Comparison of ENCODE assay signal across 13 cellular contexts in the genomic region with DNA sequence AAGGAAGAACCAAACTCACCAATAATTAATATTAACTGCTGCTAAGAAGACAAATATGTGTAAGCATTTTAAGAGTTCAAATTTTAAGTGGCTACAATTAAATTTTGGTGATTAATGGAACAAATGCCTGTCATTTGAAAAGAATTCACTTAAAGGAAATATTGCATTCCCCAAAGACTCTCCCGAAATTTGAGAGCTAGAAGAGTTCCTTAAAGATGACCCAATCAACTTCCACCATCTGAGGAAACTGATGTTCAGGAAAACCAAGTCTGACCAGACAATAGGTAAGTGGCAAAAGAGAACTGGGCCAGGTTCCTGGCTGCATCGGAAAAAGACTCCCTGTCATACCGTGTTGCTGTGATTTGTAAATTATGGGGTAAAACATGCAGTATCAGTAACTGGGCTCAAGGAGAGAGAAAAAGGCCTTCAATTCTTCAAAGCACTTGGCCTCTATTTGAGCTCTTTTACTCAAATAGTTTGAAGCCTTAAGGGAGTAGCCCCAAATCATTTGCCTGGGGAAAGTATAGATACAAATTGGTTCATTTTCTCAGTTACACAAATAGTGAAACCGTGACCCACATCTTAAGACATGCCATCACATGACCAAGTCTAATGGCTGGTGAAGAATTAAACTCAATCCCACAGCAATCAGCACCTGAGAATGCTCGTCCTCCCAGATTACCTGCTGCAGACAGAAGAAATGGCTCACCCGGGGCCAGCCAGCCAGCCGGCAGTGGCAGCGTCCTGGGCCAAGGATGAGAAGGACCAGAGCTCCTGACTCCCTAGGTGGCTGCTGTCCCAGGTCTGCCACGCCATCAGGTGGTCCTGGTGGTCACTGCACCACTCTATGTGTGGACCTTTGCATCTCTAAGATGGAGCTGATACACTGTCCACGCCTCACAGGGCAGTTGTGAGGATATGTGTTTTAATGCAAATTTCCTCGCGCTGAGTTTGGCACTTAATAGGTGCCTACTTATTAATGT.
DNase-seq lines count a peak whose midpoint lies in the region; FAIRE-seq and TF ChIP-seq lines count a peak whose summit lies in the region.
"Had no signal": no experiment of that assay in that cellular context is flagged by ENCODE, and none has a peak within 500 bp of the region (broad histone marks: within the 10 kb centered on the region; RNA-seq: fewer than 3 reads in every experiment).

No MANE protein-coding gene starts in this region.

- H3K36me3 Mint-ChIP-seq in activated CD4-positive, alpha-beta T cell treated with anti-CD3 and anti-CD28 coated beads, Interleukin-2, amount 10 ng/mL, durations not matched to agents 7 days and 5 days (ENCODE audit: low read depth): no peaks in the 10 kb centered on the region

- no peak overlapping the region for H3K4me3 Mint-ChIP-seq in activated CD4-positive, alpha-beta T cell treated with anti-CD3 and anti-CD28 coated beads, Interleukin-2, amount 10 ng/mL, durations not matched to agents 7 days and 5 days
- H3K4me3 Mint-ChIP-seq: central memory CD8-positive, alpha-beta T cell had no signal

- no peak for TF ChIP-seq EP300 in Ishikawa (IDR thresholded peaks at IDR 0.05; ENCODE audit: borderline replicate concordance)
- TF ChIP-seq EP300 in H1 (IDR thresholded peaks at IDR 0.05; ENCODE audit: borderline replicate concordance in 1 of 2, low read depth in 2 of 2, low read length in 2 of 2): no peak

- DNase-seq in NCI-H146 (lab: John Stamatoyannopoulos, UW) (peak; percentile 22), NCI-H146 treated with DMSO at 0.1 percent for 48 hours (lab: John Stamatoyannopoulos, UW; ENCODE audit: unreplicated experiment) (no peak), H1 (ENCODE audit: low read depth in 1 of 2, low spot score in 2 of 2) (peak in 1 of 2 experiments; percentile 63), retina (peak; percentile 52), GOT3 (lab: John Stamatoyannopoulos, UW) (no peak), COLO668 (lab: John Stamatoyannopoulos, UW; ENCODE audit: unreplicated experiment) (no peak)
- DNase-seq in activated CD4-positive, alpha-beta T cell treated with anti-CD3 and anti-CD28 coated beads, Interleukin-2, amount 10 ng/mL, durations not matched to agents 7 days and 5 days: no peak
- DNase-seq: GDM1, Peyer's patch had no signal

- H2BK120ac ChIP-seq in H1 (replicated peaks; ENCODE audit: low read depth, low read length): no peak overlapping the region

- no peak overlapping the region for H4K5ac ChIP-seq in H1 (ENCODE audit: insufficient read length, low read depth, low read length)

- no peak overlapping the region for H3K4ac ChIP-seq in H1 (replicated peaks; ENCODE audit: insufficient read length, low read depth, low read length)

- no peak overlapping the region for H4K91ac ChIP-seq in H1 (replicated peaks; ENCODE audit: insufficient read length, low read length)

- no peak overlapping the region for H2BK15ac ChIP-seq in H1 (ENCODE audit: low read length)

- POLR2A ChIA-PET in H1 (lab: Charles Lee; ENCODE audit: partially characterized antibody): interaction anchor here (0.6 kb wide), 2 partner anchors 121 to 384 kb away, joined by 3 read pairs; no protein-coding TSS in a partner anchor
- POLR2A ChIA-PET in activated CD4-positive, alpha-beta T cell treated with anti-CD3 and anti-CD28 coated beads, Interleukin-2, amount 10 ng/mL, durations not matched to agents 7 days and 5 days (lab: Charles Lee): no interaction called here

- H3K23ac ChIP-seq in H1 (ENCODE audit: insufficient read length): no peak overlapping the region

- H3K4me3 ChIP-seq in H1 (ENCODE audit: extremely low read depth in 1 of 4, insufficient read depth in 2 of 4, low read depth in 3 of 4, low read length in 4 of 4): no peak overlapping the region
- H3K4me3 ChIP-seq: lung, Peyer's patch had no signal

- no peaks in the 10 kb centered on the region for H3K36me3 ChIP-seq in H1 (ENCODE audit: control insufficient read depth in 2 of 4, insufficient read depth in 4 of 4, low read length in 3 of 4)

- peak; percentile 81 to 88 (median 86) for TF ChIP-seq CTCF in H1 (IDR thresholded peaks at IDR 0.05; ENCODE audit: control extremely low read depth in 1 of 3, insufficient read depth in 1 of 3, low read depth in 1 of 3, low read length in 3 of 3)

- no peak overlapping the region for H3K18ac ChIP-seq in H1 (ENCODE audit: extremely low read depth, low read length)

- no peaks in the 10 kb centered on the region for H3K23me2 ChIP-seq in H1 (ENCODE audit: low read depth, low read length)

- no peaks in the 10 kb centered on the region for H3K79me1 ChIP-seq in H1 (ENCODE audit: low read depth, low read length)

- peaks cover 0 to 2% (median 0%) of the 10 kb centered on the region in 4 experiments; a peak in 3 of 7 replicates for H3K4me1 ChIP-seq in H1 (replicated peaks in 1 of 4; ENCODE audit: control insufficient read depth in 3 of 4, insufficient read depth in 4 of 4, low read length in 3 of 4)
- H3K4me1 ChIP-seq: Peyer's patch had no signal

- H3K9ac ChIP-seq in H1 (replicated peaks in 1 of 4; ENCODE audit: extremely low read depth in 1 of 4, low read depth in 3 of 4, low read length in 3 of 4): no peak overlapping the region

- no peak for TF ChIP-seq POLR2A in H1 (IDR thresholded peaks at IDR 0.05; ENCODE audit: control extremely low read depth in 1 of 2, low read depth in 2 of 2, low read length in 2 of 2)

- H4K20me1 ChIP-seq in H1 (replicated peaks in 1 of 2; ENCODE audit: control insufficient read depth in 1 of 2, insufficient read depth in 2 of 2, low read length in 2 of 2): no peaks in the 10 kb centered on the region

- H3K27me3 Mint-ChIP-seq in activated CD4-positive, alpha-beta T cell treated with anti-CD3 and anti-CD28 coated beads, Interleukin-2, amount 10 ng/mL, durations not matched to agents 7 days and 5 days: no peaks in the 10 kb centered on the region
- H3K27me3 Mint-ChIP-seq: central memory CD8-positive, alpha-beta T cell had no signal

- H3K9me3 Mint-ChIP-seq in activated CD4-positive, alpha-beta T cell treated with anti-CD3 and anti-CD28 coated beads, Interleukin-2, amount 10 ng/mL, durations not matched to agents 7 days and 5 days: no peaks in the 10 kb centered on the region
- H3K9me3 Mint-ChIP-seq: central memory CD8-positive, alpha-beta T cell had no signal

- no peak overlapping the region for H2AFZ ChIP-seq in H1 (ENCODE audit: low read length)

- peak; percentile 55 for FAIRE-seq in H1 (lab: Jason Lieb, UNC)

- no peak overlapping the region for H2BK20ac ChIP-seq in H1 (ENCODE audit: low read length)

- no peaks in the 10 kb centered on the region for H3K79me2 ChIP-seq in H1 (ENCODE audit: control insufficient read depth in 1 of 2, insufficient read depth in 2 of 2, low read length in 2 of 2)

- no peaks in the 10 kb centered on the region; a peak in 2 of 7 replicates for H3K27me3 ChIP-seq in H1 (replicated peaks in 1 of 4; ENCODE audit: control insufficient read depth in 3 of 4, extremely low read depth in 1 of 4, insufficient read depth in 3 of 4, low read length in 3 of 4)
- H3K27me3 ChIP-seq: Peyer's patch had no signal

- H3K27ac ChIP-seq in H1 (ENCODE audit: low read depth, low read length): no peak overlapping the region
- H3K27ac ChIP-seq: HL-60, Peyer's patch had no signal

- CTCF ChIA-PET in H1 (lab: Charles Lee; ENCODE audit: partially characterized antibody): interaction anchor here (0.6 to 4.2 kb wide), 66 partner anchors 9 to 389 kb away, joined by 3 to 21 read pairs (median 4); no protein-coding TSS in a partner anchor
- CTCF ChIA-PET in activated CD4-positive, alpha-beta T cell treated with anti-CD3 and anti-CD28 coated beads, Interleukin-2, amount 10 ng/mL, durations not matched to agents 7 days and 5 days (lab: Charles Lee): no interaction called here

- H3K27ac Mint-ChIP-seq in activated CD4-positive, alpha-beta T cell treated with anti-CD3 and anti-CD28 coated beads, Interleukin-2, amount 10 ng/mL, durations not matched to agents 7 days and 5 days: no peak overlapping the region

- no peak overlapping the region for H4K8ac ChIP-seq in H1 (ENCODE audit: extremely low read depth, insufficient read depth, low read length)

- H2BK12ac ChIP-seq in H1 (ENCODE audit: low read depth, low read length): no peak overlapping the region

- TF ChIP-seq RAD21 in Ishikawa (IDR thresholded peaks at IDR 0.05; ENCODE audit: low read depth) (peak; percentile 36; the same call in 1 of the 2 replicates), H1 (IDR thresholded peaks at IDR 0.05 in 1 of 2, conservative IDR thresholded peaks at IDR 0.05 in 1 of 2; ENCODE audit: low read depth in 2 of 2, low read length in 2 of 2) (peak; percentile 91 to 95)

- H3K14ac ChIP-seq in H1 (ENCODE audit: insufficient read length): no peak overlapping the region

- H3K4me2 ChIP-seq in H1 (ENCODE audit: insufficient read depth in 1 of 2, low read depth in 2 of 2, low read length in 2 of 2): no peak overlapping the region

- no peak overlapping the region for H2AK5ac ChIP-seq in H1 (ENCODE audit: low read depth, low read length)

- no peaks in the 10 kb centered on the region for H3K9me3 ChIP-seq in H1 (ENCODE audit: insufficient read depth in 2 of 2, low read depth in 1 of 2, low read length in 1 of 2)
- H3K9me3 ChIP-seq: Peyer's patch had no signal

- no peaks in the 10 kb centered on the region for H3K4me1 Mint-ChIP-seq in activated CD4-positive, alpha-beta T cell treated with anti-CD3 and anti-CD28 coated beads, Interleukin-2, amount 10 ng/mL, durations not matched to agents 7 days and 5 days
- H3K4me1 Mint-ChIP-seq: central memory CD8-positive, alpha-beta T cell had no signal

- 78% methylated on average over 12 of the region's 12 CpGs; no CpG with 5 or more reads in 1 of the 2 experiments for WGBS in H1 (ENCODE audit: extremely low coverage in 1 of 2, insufficient coverage in 1 of 2, insufficient read length in 1 of 2, insufficient replicate concordance in 2 of 2, low coverage in 1 of 2, low lambda C conversion rate in 2 of 2, missing lambda C conversion rate in 1 of 2), 2 experiments

- H3K56ac ChIP-seq in H1 (replicated peaks; ENCODE audit: insufficient read length, low read depth, low read length): no peak overlapping the region

- H2BK5ac ChIP-seq in H1 (ENCODE audit: low read depth, low read length): no peak overlapping the region

TF ChIP-seq in Ishikawa, 13 proteins besides CTCF, POLR2A, EP300 and RAD21 (continues in another document):
- TF ChIP-seq TCF12 (IDR thresholded peaks at IDR 0.05; ENCODE audit: low read depth): no peak
- no peak for TF ChIP-seq FOXM1 (IDR thresholded peaks at IDR 0.05; ENCODE audit: borderline replicate concordance, low read depth)
- TF ChIP-seq NFIC (IDR thresholded peaks at IDR 0.05): no peak
- TF ChIP-seq, protein P1, sequence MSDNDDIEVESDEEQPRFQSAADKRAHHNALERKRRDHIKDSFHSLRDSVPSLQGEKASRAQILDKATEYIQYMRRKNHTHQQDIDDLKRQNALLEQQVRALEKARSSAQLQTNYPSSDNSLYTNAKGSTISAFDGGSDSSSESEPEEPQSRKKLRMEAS (IDR thresholded peaks at IDR 0.05): no peak

TF ChIP-seq in H1, 55 proteins besides CTCF, POLR2A, EP300 and RAD21:
- TF ChIP-seq TEAD4 (IDR thresholded peaks at IDR 0.05; ENCODE audit: low read depth, low read length) (no peak), HDAC2 (IDR thresholded peaks at IDR 0.05; ENCODE audit: borderline replicate concordance in 1 of 2, low read depth in 2 of 2, low read length in 2 of 2) (no peak), EZH2 (IDR thresholded peaks at IDR 0.05; ENCODE audit: low read depth, low read length, severe bottlenecking) (no peak), ZNF274 (IDR thresholded peaks at IDR 0.05; ENCODE audit: borderline replicate concordance, extremely low read depth, low read length) (no peak)

Comparison
In these comparisons a context has a peak if more than half of its experiments do, and no peak if none do; other contexts are left out.
1. DNase-seq: peak in NCI-H146 (single experiment) and retina (single experiment); none in NCI-H146 treated with DMSO at 0.1 percent for 48 hours (single experiment), activated CD4-positive, alpha-beta T cell treated with anti-CD3 and anti-CD28 coated beads, Interleukin-2, amount 10 ng/mL, durations not matched to agents 7 days and 5 days (single experiment), GOT3 (single experiment) and COLO668 (single experiment).